In the genomic region with DNA sequence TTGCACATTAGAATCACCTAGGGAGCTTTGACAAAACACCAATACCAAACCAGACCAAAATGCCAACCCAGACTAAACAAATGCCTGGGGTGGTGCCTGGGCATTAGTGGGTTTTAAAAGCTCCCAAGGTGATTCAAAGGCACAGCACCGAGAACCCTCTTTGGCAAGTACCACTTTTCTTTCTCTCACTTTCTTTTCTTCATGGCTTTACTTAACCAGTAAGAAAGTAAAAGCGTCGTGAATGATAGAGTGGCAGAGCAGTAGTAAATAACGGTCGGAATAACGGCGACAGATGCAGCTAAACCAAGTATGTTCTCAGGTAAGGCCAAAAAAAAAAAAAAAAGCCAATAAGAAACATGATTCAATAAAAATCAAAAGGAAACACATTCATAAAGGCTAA, we compare ENCODE assay signal across 23 cellular contexts. TPM values are rescaled to one million over a fixed set of nuclear protein-coding genes. Genes with fewer than 3 reads are reported as not detected.
A peak's percentile ranks its signal among the peaks of the same experiment; 100 is the strongest.
DNase-seq lines count a peak whose midpoint lies in the region; ATAC-seq and TF ChIP-seq lines count a peak whose summit lies in the region.
"Had no signal": no experiment of that assay in that cellular context is flagged by ENCODE, and none has a peak within 500 bp of the region (broad histone marks: within the 10 kb centered on the region; RNA-seq: fewer than 3 reads in every experiment).

No MANE protein-coding gene starts in this region.

- in situ Hi-C loops in GM13977 (cut with MboI; ENCODE audit: low pct_unique_long_range_greater_than_20kb, low sequenced_read_pairs, unreplicated experiment) = no loop called here

- H3K9me3 Mint-ChIP-seq in nephron progenitor cell = peaks cover 18% of the 10 kb centered on the region
- H3K9me3 Mint-ChIP-seq: activated naive CD8-positive, alpha-beta T cell treated with anti-CD3 and anti-CD28 coated beads, Interleukin-2, amount 10 ng/mL, durations not matched to agents 7 days and 5 days; CD4-positive, alpha-beta T cell; GM23338 had no signal

- no peaks in the 10 kb centered on the region for H3K9me3 ChIP-seq in heart right ventricle
- no peaks in the 10 kb centered on the region for H3K9me3 ChIP-seq in uterus

- H3K36me3 ChIP-seq in heart right ventricle (peaks cover 0 to 14% (median 0%) of the 10 kb centered on the region in 9 donors), uterus (no peaks in the 10 kb centered on the region)

- H3K27me3 ChIP-seq in heart right ventricle (no peaks in the 10 kb centered on the region), uterus (no peaks in the 10 kb centered on the region)

- peak overlapping the region; percentile 84 for H3K27ac Mint-ChIP-seq in nephron progenitor cell
- H3K27ac Mint-ChIP-seq: activated CD8-positive, alpha-beta T cell treated with anti-CD3 and anti-CD28 coated beads for 36 hours; activated naive CD8-positive, alpha-beta T cell treated with anti-CD3 and anti-CD28 coated beads, Interleukin-2, amount 10 ng/mL, durations not matched to agents 7 days and 5 days; CD4-positive, alpha-beta T cell; effector memory CD8-positive, alpha-beta T cell had no signal

- H3K4me3 Mint-ChIP-seq in nephron progenitor cell = peak overlapping the region; percentile 8
- H3K4me3 Mint-ChIP-seq: activated CD8-positive, alpha-beta T cell treated with anti-CD3 and anti-CD28 coated beads for 36 hours; activated naive CD8-positive, alpha-beta T cell treated with anti-CD3 and anti-CD28 coated beads, Interleukin-2, amount 10 ng/mL, durations not matched to agents 7 days and 5 days; CD4-positive, alpha-beta T cell; effector memory CD8-positive, alpha-beta T cell; GM23338 had no signal

- DNase-seq in heart right ventricle (no peak), Right ventricle myocardium inferior (ENCODE audit: missing footprints) (no peak), caudate nucleus (lab: John Stamatoyannopoulos, UW) (no peak), nephron progenitor cell (no peak), uterus (no peak), GM13977 (ENCODE audit: low spot score) (no peak), NCI-H146 treated with DMSO at 0.1 percent for 48 hours (lab: John Stamatoyannopoulos, UW; ENCODE audit: unreplicated experiment) (no peak)
- DNase-seq: 8988T; activated CD4-positive, CD25-positive, alpha-beta regulatory T cell treated with anti-CD3 and anti-CD28 coated beads, Interleukin-2, amount 50 U/mL, for 72 hours; activated CD8-positive, alpha-beta T cell treated with anti-CD3 and anti-CD28 coated beads for 36 hours; activated effector memory CD4-positive, alpha-beta T cell treated with Interleukin-2 at 50 U/mL for 16 hours; activated naive CD8-positive, alpha-beta T cell treated with anti-CD3 and anti-CD28 coated beads, Interleukin-2, amount 10 ng/mL, durations not matched to agents 7 days and 5 days; CD4-positive, alpha-beta T cell; DMS 273 treated with DMSO at 0.1 percent for 48 hours; effector memory CD8-positive, alpha-beta T cell; NCI-H1694 treated with DMSO at 0.1 percent for 48 hours; NCI-H526; small intestine; stimulated activated CD4-positive, alpha-beta T cell treated with anti-CD3 and anti-CD28 coated beads, Interleukin-1b, Interleukin-23, amount 100 ng/mL, for 48 hours had no signal

- TF ChIP-seq CTCF in heart right ventricle (IDR thresholded peaks at IDR 0.05) (no peak), nephron progenitor cell (IDR thresholded peaks at IDR 0.05) (no peak), uterus (IDR thresholded peaks at IDR 0.05) (no peak), GM13977 (IDR thresholded peaks at IDR 0.05; ENCODE audit: extremely low read depth, insufficient read depth, missing control alignments) (no peak)

- no peak overlapping the region for H3K4me3 ChIP-seq in heart right ventricle
- no peak overlapping the region for H3K4me3 ChIP-seq in uterus
- H3K4me3 ChIP-seq: GM23338, lung had no signal

- ATAC-seq in heart right ventricle (no peak), Right ventricle myocardium inferior (no peak), GM21360 (IDR thresholded peaks at IDR 0.05; ENCODE audit: unreplicated experiment) (no peak)
- ATAC-seq: activated CD8-positive, alpha-beta T cell treated with anti-CD3 and anti-CD28 coated beads for 36 hours; effector memory CD8-positive, alpha-beta T cell; esophagus mucosa had no signal

- no peaks in the 10 kb centered on the region for H3K27me3 Mint-ChIP-seq in nephron progenitor cell (ENCODE audit: low read depth, poor library complexity)
- H3K27me3 Mint-ChIP-seq: effector memory CD8-positive, alpha-beta T cell had no signal

- H3K36me3 Mint-ChIP-seq in nephron progenitor cell (ENCODE audit: low read depth) = peaks cover 69% of the 10 kb centered on the region
- H3K36me3 Mint-ChIP-seq: activated naive CD8-positive, alpha-beta T cell treated with anti-CD3 and anti-CD28 coated beads, Interleukin-2, amount 10 ng/mL, durations not matched to agents 7 days and 5 days had no signal

- intact Hi-C loops in heart right ventricle (cut with DNase I) = no loop called here
- intact Hi-C loops in Right ventricle myocardium inferior (cut with DNase I) = no loop called here
- intact Hi-C loops in uterus (cut with DNase I; ENCODE audit: low total_unique reads) = no loop called here

- WGBS in heart right ventricle, 2 donors = 91 to 93% methylated on average over 7 of the region's 7 CpGs

- peaks cover 9 to 59% (median 34%) of the 10 kb centered on the region in 9 donors for H3K4me1 ChIP-seq in heart right ventricle
- H3K4me1 ChIP-seq in uterus = peaks cover 0 to 23% of the 10 kb centered on the region in 2 donors

- TF ChIP-seq POLR2A in uterus (IDR thresholded peaks at IDR 0.05) = no peak

- peaks cover 63% of the 10 kb centered on the region for H3K4me1 Mint-ChIP-seq in nephron progenitor cell
- H3K4me1 Mint-ChIP-seq: activated naive CD8-positive, alpha-beta T cell treated with anti-CD3 and anti-CD28 coated beads, Interleukin-2, amount 10 ng/mL, durations not matched to agents 7 days and 5 days had no signal

- peak overlapping the region in 6 of 10 donors; percentile 62 to 85 (median 78) for H3K27ac ChIP-seq in heart right ventricle
- H3K27ac ChIP-seq in caudate nucleus (ENCODE audit: low read depth, low read length) = peak overlapping the region; percentile 72
- H3K27ac ChIP-seq in uterus = peak overlapping the region; percentile 70 to 76

RNA-seq across cellular contexts. Expression of a gene that starts 49.5 kb away (rescaled TPM):
- total RNA-seq in heart right ventricle (10 to 100 TPM in 9 of 10 donors, 1 to 10 TPM in 1; 9.8 to 22.9 (median 13.1) TPM), Right ventricle myocardium inferior (9.3 TPM), uterus (1,000 to 10,000 TPM in 1 of 4 donors, 10 to 100 TPM in 3; 11.1 to 1,086 (median 59.0) TPM)
- polyA plus RNA-seq in heart right ventricle = 10 to 100 TPM in 1 of 2 donors, 1 to 10 TPM in 1; 3.3 to 17.2 TPM
- total RNA-seq: activated CD8-positive, alpha-beta T cell treated with anti-CD3 and anti-CD28 coated beads for 36 hours; activated naive CD8-positive, alpha-beta T cell treated with anti-CD3 and anti-CD28 coated beads, Interleukin-2, amount 10 ng/mL, durations not matched to agents 7 days and 5 days had no signal
